ENCODE assay signal across 7 cellular contexts in genomic region chr13:95268666-95269065, GRCh38. TPM values are rescaled to one million over a fixed set of nuclear protein-coding genes. Genes with fewer than 3 reads are reported as not detected.
A peak's percentile ranks its signal among the peaks of the same experiment; 100 is the strongest.
DNase-seq lines count a peak whose midpoint lies in the region; ATAC-seq and TF ChIP-seq lines count a peak whose summit lies in the region.
"Not testable (repeated sequence)": the region's sequence is repeated elsewhere in the genome, so short reads cannot be mapped to it uniquely, and the experiment has no call there.

No MANE protein-coding gene starts in this region.

- H3K4me1 ChIP-seq in Caco-2 (peaks cover 49% of the 10 kb centered on the region), gastrocnemius medialis (peaks cover 8 to 20% of the 10 kb centered on the region in 2 donors), stomach smooth muscle (ENCODE audit: control insufficient read depth, insufficient read depth, low read length) (peaks cover 31% of the 10 kb centered on the region)
- H3K4me1 ChIP-seq in Peyer's patch; endodermal cell (ENCODE audit: control insufficient read depth, insufficient read depth, low read length): not testable (repeated sequence)

- peak overlapping the region in 3 of 4 donors; percentile 9 to 64 (median 32) for H3K27ac ChIP-seq in Peyer's patch
- H3K27ac ChIP-seq in VCaP = peak overlapping the region; percentile 78
- H3K27ac ChIP-seq in endodermal cell (ENCODE audit: low read depth, low read length) = not testable (repeated sequence)
- peak overlapping the region; percentile 83 to 93 (median 89) for H3K27ac ChIP-seq in gastrocnemius medialis
- peak overlapping the region; percentile 49 for H3K27ac ChIP-seq in stomach smooth muscle (ENCODE audit: low read length)

- not testable (repeated sequence) for TF ChIP-seq POLR2A in Peyer's patch (IDR thresholded peaks at IDR 0.05); gastrocnemius medialis (IDR thresholded peaks at IDR 0.05)

- not testable (repeated sequence) for H3K27me3 ChIP-seq in Caco-2 (replicated peaks; ENCODE audit: control insufficient read depth, insufficient read depth, low read length); Peyer's patch; endodermal cell (ENCODE audit: control insufficient read depth, insufficient read depth, low read length, poor library complexity, severe bottlenecking); gastrocnemius medialis; stomach smooth muscle (ENCODE audit: control insufficient read depth in 1 of 2, insufficient read depth in 2 of 2, low read length in 2 of 2)

- intact Hi-C loops in Caco-2 (cut with micrococcal nuclease; ENCODE audit: unreplicated experiment) = loop anchor here (1.0 kb wide), 1 partner anchor 10 kb away; no protein-coding TSS in a partner anchor
- intact Hi-C loops in gastrocnemius medialis (cut with DNase I; ENCODE audit: low total_unique reads) = not testable (repeated sequence)

- H3K36me3 ChIP-seq in Caco-2 (ENCODE audit: control insufficient read depth, insufficient read depth, low read length); Peyer's patch; gastrocnemius medialis; stomach smooth muscle (ENCODE audit: control insufficient read depth in 2 of 2, insufficient read depth in 2 of 2, low read length in 2 of 2): not testable (repeated sequence)
- peaks cover 54% of the 10 kb centered on the region for H3K36me3 ChIP-seq in endodermal cell (ENCODE audit: control insufficient read depth, insufficient read depth, low read length)

- BruUV-seq in Caco-2 (replicated peaks; lab: Mats Ljungman, UMichigan) = not testable (repeated sequence)

- not testable (repeated sequence) for TF ChIP-seq CTCF in Caco-2 (IDR thresholded peaks at IDR 0.05; ENCODE audit: insufficient read depth in 1 of 2, low read depth in 1 of 2, low read length in 1 of 2, severe bottlenecking in 1 of 2, unreplicated experiment in 1 of 2); Peyer's patch (IDR thresholded peaks at IDR 0.05); VCaP (conservative IDR thresholded peaks at IDR 0.05); endodermal cell (conservative IDR thresholded peaks at IDR 0.05); nephron (IDR thresholded peaks at IDR 0.05; ENCODE audit: unreplicated experiment in 3 of 3); gastrocnemius medialis (IDR thresholded peaks at IDR 0.05 in 4 of 5, conservative IDR thresholded peaks at IDR 0.05 in 1 of 5)

- H3K4me1 Mint-ChIP-seq in Caco-2 (ENCODE audit: low read depth, unreplicated experiment) (peaks cover 45% of the 10 kb centered on the region), endodermal cell (peaks cover 40% of the 10 kb centered on the region), nephron (peaks cover 53% of the 10 kb centered on the region)

- not testable (repeated sequence) for H3K9me3 ChIP-seq in Caco-2; Peyer's patch; gastrocnemius medialis; stomach smooth muscle (ENCODE audit: control insufficient read depth in 2 of 2, low read length in 2 of 2)
- H3K9me3 ChIP-seq in endodermal cell (ENCODE audit: control insufficient read depth, low read length) = peaks cover 22% of the 10 kb centered on the region

- not testable (repeated sequence) for H3K9me3 Mint-ChIP-seq in Caco-2 (ENCODE audit: unreplicated experiment)
- H3K9me3 Mint-ChIP-seq in endodermal cell = peaks cover 18% of the 10 kb centered on the region
- H3K9me3 Mint-ChIP-seq in nephron = peaks cover 10% of the 10 kb centered on the region

- in situ Hi-C loops in gastrocnemius medialis (cut with MboI; ENCODE audit: low sequenced_read_pairs in 4 of 4) = not testable (repeated sequence)

- not testable (repeated sequence) for H3K27me3 Mint-ChIP-seq in Caco-2 (ENCODE audit: insufficient read depth, unreplicated experiment); endodermal cell (ENCODE audit: insufficient read depth); nephron (ENCODE audit: low read depth)

- H3K9ac ChIP-seq in endodermal cell (ENCODE audit: extremely low read depth, low read length, poor library complexity, severe bottlenecking); stomach smooth muscle (ENCODE audit: low read length in 2 of 2): not testable (repeated sequence)

- CTCF ChIA-PET in Caco-2 (lab: Charles Lee) = not testable (repeated sequence)

- H3K36me3 Mint-ChIP-seq in Caco-2 (ENCODE audit: insufficient read depth, unreplicated experiment) = peaks cover 48% of the 10 kb centered on the region
- peaks cover 64% of the 10 kb centered on the region for H3K36me3 Mint-ChIP-seq in endodermal cell (ENCODE audit: low read depth)
- H3K36me3 Mint-ChIP-seq in nephron (ENCODE audit: low read depth) = peaks cover 27% of the 10 kb centered on the region

- H3K27ac Mint-ChIP-seq in Caco-2 (ENCODE audit: unreplicated experiment) (peak overlapping the region; percentile 69), endodermal cell (peak overlapping the region; percentile 27), nephron (peak overlapping the region; percentile 89 to 93 (median 92))

- peak overlapping the region; percentile 51 for H3K4me3 Mint-ChIP-seq in Caco-2 (ENCODE audit: unreplicated experiment)
- H3K4me3 Mint-ChIP-seq in endodermal cell, nephron: not testable (repeated sequence)

- POLR2A ChIA-PET in Caco-2 (lab: Charles Lee) = not testable (repeated sequence)

- H3K4me3 ChIP-seq in Caco-2 (ENCODE audit: low read depth, low read length); Peyer's patch; endodermal cell (ENCODE audit: low read length); gastrocnemius medialis; stomach smooth muscle (ENCODE audit: low read length in 2 of 2): not testable (repeated sequence)

- whole genome bisulfite sequencing in endodermal cell (ENCODE audit: insufficient coverage in 1 of 2, insufficient read length in 1 of 2), 2 experiments = 93 to 100% methylated on average over 1 to 11 of the region's 11 CpGs

- ATAC-seq in gastrocnemius medialis = not testable (repeated sequence)

- DNase-seq in Caco-2, Peyer's patch, endodermal cell, gastrocnemius medialis: not testable (repeated sequence)

RNA-seq across cellular contexts. Expression of gene ABCC4, which starts 32.6 kb away (rescaled TPM):
- total RNA-seq in Caco-2 (2022) = 51.9 and 65.7 TPM in 2 replicates
- 10 to 100 TPM in 3 of 4 donors, 1 to 10 TPM in 1; 7.2 to 81.7 (median 13.7) TPM for total RNA-seq in Peyer's patch
- 100 to 1,000 TPM; 119 to 144 TPM for total RNA-seq in endodermal cell
- polyA plus RNA-seq in endodermal cell (2013, experiment 1 of 2) = 12.1 TPM
- polyA plus RNA-seq in endodermal cell (2013, experiment 2 of 2) = 14.2 TPM
- 10 to 100 TPM in 2 of 4 donors, 1 to 10 TPM in 2; 5.4 to 16.2 (median 11.9) TPM for total RNA-seq in gastrocnemius medialis

Comparison
In these comparisons a context has a peak if more than half of its experiments do, and no peak if none do; other contexts are left out.
1. H3K27ac Mint-ChIP-seq: peak in every context shown above with its lines; median percentile 92 in nephron; 69 in Caco-2; 27 in endodermal cell.